In genomic region chr12:41697161-41697560, GRCh38 we compare ENCODE assay signal across 16 cellular contexts.
"Had no signal": no experiment of that assay in that cellular context is flagged by ENCODE, and none has a peak within 500 bp of the region (broad histone marks: within the 10 kb centered on the region; RNA-seq: fewer than 3 reads in every experiment).

No MANE protein-coding gene starts in this region.

- H3K9me3 ChIP-seq: left ventricle myocardium inferior, prostate gland, right atrium auricular region, suprapubic skin, transverse colon had no signal

- H3K36me3 ChIP-seq: left ventricle myocardium inferior, prostate gland, right atrium auricular region, suprapubic skin, transverse colon, WERI-Rb-1 had no signal

- H3K4me1 ChIP-seq: left ventricle myocardium inferior, prostate gland, right atrium auricular region, suprapubic skin, transverse colon had no signal

- H3K27me3 ChIP-seq: dorsolateral prefrontal cortex, right atrium auricular region, transverse colon had no signal

- DNase-seq: activated CD4-positive, alpha-beta memory T cell treated with anti-CD3 and anti-CD28 coated beads for 36 hours; activated CD4-positive, alpha-beta T cell treated with anti-CD3 and anti-CD28 coated beads for 1 hour; activated naive CD4-positive, alpha-beta T cell treated with anti-CD3 and anti-CD28 coated beads for 36 hours; activated T-cell treated with anti-CD3 and anti-CD28 coated beads, Interleukin-2, amount 50 U/mL, for 1 hour; anterior cingulate cortex; caudate nucleus; dorsolateral prefrontal cortex; immature natural killer cell; kidney glomerular epithelial cell; left ventricle myocardium inferior; mammary epithelial cell; transverse colon; WERI-Rb-1 had no signal

- H3K27ac ChIP-seq: dorsolateral prefrontal cortex, left ventricle myocardium inferior, prostate gland, right atrium auricular region, suprapubic skin, transverse colon, WERI-Rb-1 had no signal

- H3K4me3 ChIP-seq: dorsolateral prefrontal cortex, left ventricle myocardium inferior, prostate gland, right atrium auricular region, suprapubic skin, transverse colon had no signal
